ENCODE assay signal across 8 cellular contexts in the genomic region with DNA sequence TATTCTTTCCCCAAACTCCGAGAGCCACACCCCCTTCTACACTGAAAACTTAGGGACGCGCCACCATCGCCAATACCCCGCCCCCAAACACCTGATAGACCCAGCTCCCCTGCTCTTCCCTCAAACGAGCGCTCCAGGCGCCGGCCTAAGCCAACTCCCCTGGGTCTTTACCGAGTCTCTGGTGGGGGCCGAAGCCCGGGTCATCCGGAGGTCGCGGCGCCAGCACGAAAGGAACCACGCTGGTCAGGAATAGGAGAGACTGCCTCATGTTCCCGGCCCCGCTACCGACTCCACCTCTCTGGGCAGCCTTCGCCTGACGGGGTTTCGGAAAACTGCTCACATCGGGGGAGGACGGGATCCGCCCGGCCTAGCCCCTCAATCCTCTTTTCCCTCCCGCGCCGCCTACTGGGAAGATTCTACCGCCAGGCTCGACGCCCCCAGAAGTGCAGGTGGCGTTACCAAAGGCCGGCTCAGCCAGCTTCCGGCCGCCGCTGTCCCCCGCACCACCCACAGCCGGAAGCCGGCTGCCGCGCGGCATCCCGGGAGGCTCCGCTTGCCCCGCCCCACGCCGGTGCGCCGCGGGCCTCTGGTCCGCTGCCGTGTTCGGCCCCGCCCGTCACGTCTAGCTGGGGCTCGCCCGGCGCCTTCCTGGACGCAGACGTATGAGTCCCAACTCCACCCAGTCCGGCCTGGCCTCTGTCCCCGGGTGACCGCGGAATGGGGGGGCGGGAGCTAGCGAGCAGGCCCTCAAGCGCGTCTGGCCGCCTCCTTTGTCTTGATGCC. TPM values are rescaled to one million over a fixed set of nuclear protein-coding genes. Genes with fewer than 3 reads are reported as not detected.
DNase-seq lines count a peak whose midpoint lies in the region; ATAC-seq and TF ChIP-seq lines count a peak whose summit lies in the region.

Gene ADAM17, minus strand, starts transcription at position 493 of the 783 bp plus-strand sequence. Its CDS starts 225 bp downstream, at position 268.

- peaks cover 66% of the 10 kb centered on the region for H3K4me1 Mint-ChIP-seq in chondrocyte (ENCODE audit: low read depth)

- H3K27me3 Mint-ChIP-seq in chondrocyte (ENCODE audit: low read depth), result no peaks in the 10 kb centered on the region

- DNase-seq in Ammon's horn (ENCODE audit: low spot score) (peak; percentile 95), NCI-H446 treated with DMSO at 0.1 percent for 48 hours (lab: John Stamatoyannopoulos, UW) (peak; percentile 77), chondrocyte (ENCODE audit: low spot score) (peak; percentile 99), kidney tubule cell (ENCODE audit: low spot score) (peak; percentile 98)
- peak; percentile 71 to 77 for DNase-seq in activated CD4-positive, alpha-beta T cell treated with anti-CD3 and anti-CD28 coated beads for 24 hours (ENCODE audit: low read depth in 2 of 2)
- peak; percentile 61 to 85 (median 72) for DNase-seq in stimulated activated CD4-positive, alpha-beta T cell treated with anti-CD3 and anti-CD28 coated beads, Interleukin-1b, Interleukin-23, amount 100 ng/mL, for 24 hours (ENCODE audit: low read depth in 4 of 4, low spot score in 1 of 4)

- peak within 1 kb of the TSS; percentile 95 for H3K4me3 Mint-ChIP-seq in chondrocyte (ENCODE audit: unreplicated experiment)

- TF ChIP-seq CTCF in chondrocyte (IDR thresholded peaks at IDR 0.05), result peak; percentile 79

- no peaks in the 10 kb centered on the region for H3K36me3 Mint-ChIP-seq in chondrocyte (ENCODE audit: low read depth)

- H3K27ac Mint-ChIP-seq in chondrocyte (ENCODE audit: unreplicated experiment), result peak within 1 kb of the TSS; percentile 97

- ATAC-seq in GM19043 (IDR thresholded peaks at IDR 0.05; ENCODE audit: low read depth, unreplicated experiment), result peak; percentile 79
- peak; percentile 76 for ATAC-seq in HG03378 (IDR thresholded peaks at IDR 0.05; ENCODE audit: unreplicated experiment)

- no peaks in the 10 kb centered on the region for H3K9me3 Mint-ChIP-seq in chondrocyte (ENCODE audit: low read depth)

RNA-seq across cellular contexts. Expression of gene ADAM17, which starts in this region (rescaled TPM):
- 25.2 to 31.4 TPM (median 30.0 TPM) in 3 replicates for total RNA-seq in chondrocyte

Comparison
In these comparisons a context has a peak if more than half of its experiments do, and no peak if none do; other contexts are left out.
1. Peak in every context shown above with its lines: DNase-seq and ATAC-seq.